Comparison of ENCODE assay signal across 8 cellular contexts in genomic region chr7:135414850-135415439, GRCh38.
DNase-seq lines count a peak whose midpoint lies in the region; ATAC-seq and TF ChIP-seq lines count a peak whose summit lies in the region.

No MANE protein-coding gene starts in this region.

- peaks cover 11% of the 10 kb centered on the region for H3K79me1 ChIP-seq in mesenchymal stem cell (replicated peaks; ENCODE audit: low read length, poor library complexity, severe bottlenecking)

- no peak overlapping the region for H2BK5ac ChIP-seq in mesenchymal stem cell (ENCODE audit: low read depth, low read length, poor library complexity, severe bottlenecking)

- peak; percentile 88 for DNase-seq in DMS53 (lab: John Stamatoyannopoulos, UW)
- peak; percentile 52 to 66 for DNase-seq in HAP-1 (ENCODE audit: low spot score in 2 of 2)
- peak; percentile 25 for DNase-seq in brain pericyte (ENCODE audit: low read depth, low spot score)
- DNase-seq in mesenchymal stem cell: peak; percentile 75
- no peak for DNase-seq in HPDE6-E6E7 (ENCODE audit: extremely low spot score)
- no peak for DNase-seq in tibial artery

- no peaks in the 10 kb centered on the region for H3K4me1 ChIP-seq in HAP-1
- H3K4me1 ChIP-seq in OCI-LY1 (ENCODE audit: insufficient read depth, low read length, severe bottlenecking): no peaks in the 10 kb centered on the region
- no peaks in the 10 kb centered on the region for H3K4me1 ChIP-seq in mesenchymal stem cell (ENCODE audit: control insufficient read depth, insufficient read depth, low read depth, low read length)
- no peaks in the 10 kb centered on the region for H3K4me1 ChIP-seq in tibial artery

- ATAC-seq in HG03196 (IDR thresholded peaks at IDR 0.05; ENCODE audit: unreplicated experiment): no peak

- H3K4ac ChIP-seq in mesenchymal stem cell (ENCODE audit: low read depth in 1 of 2, low read length in 2 of 2): no peak overlapping the region

- H2BK120ac ChIP-seq in mesenchymal stem cell (ENCODE audit: low read depth, low read length): no peak overlapping the region

- in situ Hi-C loops in HAP-1 (cut with MboI; ENCODE audit: low sequenced_read_pairs): no loop called here

- no peak overlapping the region for H4K91ac ChIP-seq in mesenchymal stem cell (ENCODE audit: low read length)

- H4K20me1 ChIP-seq in OCI-LY1 (ENCODE audit: insufficient read depth, low read length): no peaks in the 10 kb centered on the region

- H3K9me3 ChIP-seq in HAP-1: no peaks in the 10 kb centered on the region
- no peaks in the 10 kb centered on the region for H3K9me3 ChIP-seq in OCI-LY1 (ENCODE audit: low read length)
- no peaks in the 10 kb centered on the region for H3K9me3 ChIP-seq in mesenchymal stem cell (ENCODE audit: control insufficient read depth, low read length)
- H3K9me3 ChIP-seq in tibial artery: no peaks in the 10 kb centered on the region

- no peak overlapping the region for H3K9ac ChIP-seq in OCI-LY1 (ENCODE audit: low read length)
- H3K9ac ChIP-seq in mesenchymal stem cell (ENCODE audit: low read length): no peak overlapping the region

- H2AK5ac ChIP-seq in mesenchymal stem cell (ENCODE audit: low read length, severe bottlenecking): no peak overlapping the region

- H3K36me3 ChIP-seq in HAP-1 (replicated peaks) (no peaks in the 10 kb centered on the region), OCI-LY1 (ENCODE audit: insufficient read depth, low read length) (peaks cover 48% of the 10 kb centered on the region; the same call in 1 of the 2 replicates), mesenchymal stem cell (ENCODE audit: control insufficient read depth in 1 of 2, insufficient read depth in 2 of 2, low read depth in 1 of 2, low read length in 2 of 2) (peaks cover 3 to 40% of the 10 kb centered on the region in 2 experiments), tibial artery (peaks cover under 1 to 22% (median 8%) of the 10 kb centered on the region in 3 donors)

- no peaks in the 10 kb centered on the region for H3K79me2 ChIP-seq in OCI-LY1 (ENCODE audit: insufficient read depth, low read length)

- H3K4me2 ChIP-seq in OCI-LY1 (ENCODE audit: low read length) (no peak overlapping the region), mesenchymal stem cell (ENCODE audit: low read length, poor library complexity, severe bottlenecking) (no peak overlapping the region)

- intact Hi-C loops in tibial artery (cut with DNase I; ENCODE audit: low total_unique reads): no loop called here

- no peaks in the 10 kb centered on the region for H3K27me3 ChIP-seq in HAP-1 (ENCODE audit: low read depth)
- H3K27me3 ChIP-seq in OCI-LY1 (ENCODE audit: insufficient read depth, low read length): no peaks in the 10 kb centered on the region
- no peaks in the 10 kb centered on the region for H3K27me3 ChIP-seq in mesenchymal stem cell (ENCODE audit: control insufficient read depth in 1 of 2, insufficient read depth in 1 of 2, low read length in 2 of 2)
- H3K27me3 ChIP-seq in tibial artery: no peaks in the 10 kb centered on the region

- no peak overlapping the region for H3K18ac ChIP-seq in mesenchymal stem cell (ENCODE audit: low read depth in 1 of 2, low read length in 2 of 2)

- no peaks in the 10 kb centered on the region for H3F3A ChIP-seq in OCI-LY1 (ENCODE audit: insufficient read depth, low read length)

- TF ChIP-seq CTCF in OCI-LY1 (IDR thresholded peaks at IDR 0.05; ENCODE audit: low read length) (peak; percentile 83), tibial artery (IDR thresholded peaks at IDR 0.05) (no peak)

- H2AFZ ChIP-seq in OCI-LY1 (ENCODE audit: low read length): no peak overlapping the region
- H2AFZ ChIP-seq in mesenchymal stem cell (ENCODE audit: low read depth, low read length): no peak overlapping the region

- H3K27ac ChIP-seq in OCI-LY1 (ENCODE audit: low read depth, low read length, poor library complexity, severe bottlenecking) (no peak overlapping the region), mesenchymal stem cell (ENCODE audit: low read length, poor library complexity, severe bottlenecking) (no peak overlapping the region), tibial artery (no peak overlapping the region)

- no peak overlapping the region for H3K14ac ChIP-seq in mesenchymal stem cell (ENCODE audit: low read length in 2 of 2)

- 94% methylated on average over 1 of the region's 2 CpGs for WGBS in mesenchymal stem cell

- H2BK12ac ChIP-seq in mesenchymal stem cell (ENCODE audit: low read length in 2 of 2): no peak overlapping the region

- no peak overlapping the region for H3K23ac ChIP-seq in mesenchymal stem cell (ENCODE audit: low read length in 2 of 2)

- H4K8ac ChIP-seq in mesenchymal stem cell (ENCODE audit: low read length): no peak overlapping the region

- H2BK15ac ChIP-seq in mesenchymal stem cell (ENCODE audit: low read depth, poor library complexity, severe bottlenecking): no peak overlapping the region

- no peaks in the 10 kb centered on the region for H3K9me2 ChIP-seq in OCI-LY1 (ENCODE audit: low read depth, low read length)

- H3K4me3 ChIP-seq in HAP-1 (no peak overlapping the region), OCI-LY1 (ENCODE audit: low read depth, low read length, poor library complexity, severe bottlenecking) (no peak overlapping the region), mesenchymal stem cell (ENCODE audit: insufficient read depth in 1 of 2, low read depth in 1 of 2, low read length in 2 of 2) (no peak overlapping the region), tibial artery (no peak overlapping the region)

Comparison
In these comparisons a context has a peak if more than half of its experiments do, and no peak if none do; other contexts are left out.
1. DNase-seq: peak in DMS53 (single experiment), HAP-1 (2 of 2), brain pericyte (single experiment) and mesenchymal stem cell (single experiment); none in HPDE6-E6E7 (single experiment) and tibial artery (0 of 2).